In genomic region chr3:194101592-194102432, GRCh38 we compare ENCODE assay signal across 1 cellular context.
TF ChIP-seq lines count a peak whose summit lies in the region.

No MANE protein-coding gene starts in this region.

TF ChIP-seq in HepG2, 621 proteins besides CTCF, POLR2A, EP300 and RAD21 (continued from another document and continues in another):
- TF ChIP-seq FUBP1 (CRISPR knock-in tag; IDR thresholded peaks at IDR 0.05; ENCODE audit: borderline replicate concordance): no peak
- TF ChIP-seq NFIB (CRISPR knock-in tag; IDR thresholded peaks at IDR 0.05; ENCODE audit: borderline replicate concordance): no peak
- TF ChIP-seq ARNT (IDR thresholded peaks at IDR 0.05): no peak
- no peak for TF ChIP-seq ZSCAN20 (CRISPR knock-in tag; IDR thresholded peaks at IDR 0.05; ENCODE audit: borderline replicate concordance)
- TF ChIP-seq HCFC1 (IDR thresholded peaks at IDR 0.05; ENCODE audit: low read depth, low read length): no peak
- no peak; the same call in 1 of the 2 replicates for TF ChIP-seq ZNF580 (CRISPR knock-in tag; IDR thresholded peaks at IDR 0.05; ENCODE audit: borderline replicate concordance, low read depth)
- no peak; the same call in 1 of the 2 replicates for TF ChIP-seq MXD3 (CRISPR knock-in tag; IDR thresholded peaks at IDR 0.05)
- TF ChIP-seq ZNF850 (CRISPR knock-in tag; conservative IDR thresholded peaks at IDR 0.05): no peak
- TF ChIP-seq ZNF354B (CRISPR knock-in tag; IDR thresholded peaks at IDR 0.05): no peak
- TF ChIP-seq ATF1 (CRISPR knock-in tag; IDR thresholded peaks at IDR 0.05): no peak
- no peak for TF ChIP-seq ZFP90 (CRISPR knock-in tag; IDR thresholded peaks at IDR 0.05; ENCODE audit: borderline replicate concordance)
- peak; percentile 34; the same call in 1 of the 2 replicates for TF ChIP-seq HNRNPUL1 (IDR thresholded peaks at IDR 0.05; ENCODE audit: low read depth, low read length)
- TF ChIP-seq ZFP82 (CRISPR knock-in tag; IDR thresholded peaks at IDR 0.05; ENCODE audit: borderline replicate concordance): no peak
- TF ChIP-seq ZNF746 (CRISPR knock-in tag; IDR thresholded peaks at IDR 0.05): peak; percentile 22; the same call in 1 of the 2 replicates
- no peak for TF ChIP-seq MAF1 (CRISPR knock-in tag; IDR thresholded peaks at IDR 0.05; ENCODE audit: borderline replicate concordance)
- TF ChIP-seq SP1 (IDR thresholded peaks at IDR 0.05): no peak
- 0 out of 2 replicates have a peak, but pooled peaks have one; percentile 38 for TF ChIP-seq SP1 (CRISPR knock-in tag; IDR thresholded peaks at IDR 0.05)
- no peak for TF ChIP-seq ZNF780A (CRISPR knock-in tag; IDR thresholded peaks at IDR 0.05)
- no peak for TF ChIP-seq HDAC6 (IDR thresholded peaks at IDR 0.05; ENCODE audit: low read depth, low read length)
- TF ChIP-seq TBL1XR1 (IDR thresholded peaks at IDR 0.05; ENCODE audit: borderline replicate concordance, low read length, partially characterized antibody): no peak
- TF ChIP-seq ZNF775 (CRISPR knock-in tag; IDR thresholded peaks at IDR 0.05; ENCODE audit: borderline replicate concordance): no peak; the same call in 1 of the 2 replicates
- TF ChIP-seq ZNF629 (CRISPR knock-in tag; conservative IDR thresholded peaks at IDR 0.05): no peak
- TF ChIP-seq JUND (CRISPR knock-in tag; IDR thresholded peaks at IDR 0.05): no peak
- TF ChIP-seq SAP130 (CRISPR knock-in tag; IDR thresholded peaks at IDR 0.05; ENCODE audit: low read depth): peak; percentile 87
- no peak for TF ChIP-seq IKZF1 (IDR thresholded peaks at IDR 0.05)
- TF ChIP-seq RXRA (CRISPR knock-in tag; IDR thresholded peaks at IDR 0.05): peak; percentile 69; the same call in 1 of the 2 replicates
- TF ChIP-seq ZNF292 (CRISPR knock-in tag; IDR thresholded peaks at IDR 0.05; ENCODE audit: borderline replicate concordance, low read depth): no peak
- no peak for TF ChIP-seq PRMT3 (CRISPR knock-in tag; IDR thresholded peaks at IDR 0.05; ENCODE audit: borderline replicate concordance, low read depth)
- no peak for TF ChIP-seq ZNF333 (CRISPR knock-in tag; IDR thresholded peaks at IDR 0.05; ENCODE audit: borderline replicate concordance)
- TF ChIP-seq FLYWCH1 (CRISPR knock-in tag; IDR thresholded peaks at IDR 0.05): no peak
- TF ChIP-seq ZNF720 (CRISPR knock-in tag; IDR thresholded peaks at IDR 0.05): no peak
- no peak for TF ChIP-seq EHMT2 (IDR thresholded peaks at IDR 0.05; ENCODE audit: borderline replicate concordance, low read depth, low read length)
- TF ChIP-seq CSRNP2 (CRISPR knock-in tag; conservative IDR thresholded peaks at IDR 0.05; ENCODE audit: low read depth): no peak
- no peak for TF ChIP-seq DZIP1 (CRISPR knock-in tag; IDR thresholded peaks at IDR 0.05)
- TF ChIP-seq ETV5 (CRISPR knock-in tag; IDR thresholded peaks at IDR 0.05; ENCODE audit: borderline replicate concordance): peak; percentile 44; the same call in 1 of the 2 replicates
- peak; percentile 61 for TF ChIP-seq MTA1 (CRISPR knock-in tag; IDR thresholded peaks at IDR 0.05; ENCODE audit: borderline replicate concordance)
- TF ChIP-seq TRAFD1 (CRISPR knock-in tag; IDR thresholded peaks at IDR 0.05; ENCODE audit: borderline replicate concordance): no peak; the same call in 1 of the 2 replicates
- TF ChIP-seq AKNA (CRISPR knock-in tag; IDR thresholded peaks at IDR 0.05; ENCODE audit: borderline replicate concordance): no peak
- TF ChIP-seq ZNF451 (CRISPR knock-in tag; IDR thresholded peaks at IDR 0.05): no peak
- no peak for TF ChIP-seq ZNF256 (CRISPR knock-in tag; conservative IDR thresholded peaks at IDR 0.05)
- peak; percentile 92 for TF ChIP-seq ZNF263 (CRISPR knock-in tag; IDR thresholded peaks at IDR 0.05)
- no peak for TF ChIP-seq TRIM22 (IDR thresholded peaks at IDR 0.05)
- TF ChIP-seq MEIS2 (CRISPR knock-in tag; IDR thresholded peaks at IDR 0.05): no peak
- TF ChIP-seq ATAD3A (CRISPR knock-in tag; IDR thresholded peaks at IDR 0.05): no peak
- peak; percentile 67 for TF ChIP-seq THAP11 (CRISPR knock-in tag; IDR thresholded peaks at IDR 0.05)
- TF ChIP-seq ZNF660 (CRISPR knock-in tag; IDR thresholded peaks at IDR 0.05; ENCODE audit: borderline replicate concordance, low read depth): no peak
- TF ChIP-seq ZNF230 (CRISPR knock-in tag; IDR thresholded peaks at IDR 0.05): 0 out of 2 replicates have a peak, but pooled peaks have one; percentile 56
- TF ChIP-seq ZNF282 (IDR thresholded peaks at IDR 0.05; ENCODE audit: partially characterized antibody): no peak
- peak; percentile 26; the same call in 1 of the 2 replicates for TF ChIP-seq ZNF788 (CRISPR knock-in tag; IDR thresholded peaks at IDR 0.05; ENCODE audit: borderline replicate concordance)
- no peak; the same call in 1 of the 2 replicates for TF ChIP-seq TOPORS (CRISPR knock-in tag; IDR thresholded peaks at IDR 0.05)
